1 cellular context compared by ENCODE assay signal in genomic region chr14:49634547-49635334, GRCh38.
TF ChIP-seq lines count a peak whose summit lies in the region.

Gene DNAAF2 (minus strand): TSS chr14:49635244. CDS start chr14:49635149, 95 bp downstream.

TF ChIP-seq in GM12878, 131 proteins besides CTCF, POLR2A, EP300 and RAD21 (continued from another document):
- TF ChIP-seq ZBTB40 (IDR thresholded peaks at IDR 0.05; ENCODE audit: borderline replicate concordance) (0 out of 2 replicates have a peak, but pooled peaks have one; percentile 40), SP1 (IDR thresholded peaks at IDR 0.05; ENCODE audit: low read depth, low read length) (no peak), NR2F1 (conservative IDR thresholded peaks at IDR 0.05) (peak; percentile 10; the same call in 1 of the 2 replicates), POU2F2 (IDR thresholded peaks at IDR 0.05; ENCODE audit: borderline replicate concordance, low read depth, low read length) (0 out of 3 replicates have a peak, but pooled peaks have one; percentile 1), CREM (IDR thresholded peaks at IDR 0.05; ENCODE audit: low read depth) (peak; percentile 11; the same call in 1 of the 2 replicates), HSF1 (IDR thresholded peaks at IDR 0.05; ENCODE audit: low read depth, low read length) (no peak), USF1 (IDR thresholded peaks at IDR 0.05; ENCODE audit: borderline replicate concordance, extremely low read length, insufficient read depth, low read depth, low read length) (no peak), IKZF1 (conservative IDR thresholded peaks at IDR 0.05) (peak; percentile 93), BHLHE40 (IDR thresholded peaks at IDR 0.05; ENCODE audit: borderline replicate concordance in 1 of 2, low read depth in 2 of 2, low read length in 1 of 2) (peak in 1 of 2 experiments; percentile 72; a peak in 2 of 4 replicates), LARP7 (IDR thresholded peaks at IDR 0.05) (peak; percentile 59), PML (IDR thresholded peaks at IDR 0.05; ENCODE audit: low read length) (no peak), PBX3 (IDR thresholded peaks at IDR 0.05; ENCODE audit: insufficient replicate concordance, low read depth, low read length) (no peak), BMI1 (IDR thresholded peaks at IDR 0.05; ENCODE audit: borderline replicate concordance) (peak; percentile 96), DPF2 (IDR thresholded peaks at IDR 0.05) (peak; percentile 13; the same call in 1 of the 2 replicates), MYC (IDR thresholded peaks at IDR 0.05; ENCODE audit: insufficient read depth, insufficient read length, insufficient replicate concordance, low read length, severe bottlenecking) (peak; percentile 21), HDGF (IDR thresholded peaks at IDR 0.05) (peak; percentile 88), SIN3A (IDR thresholded peaks at IDR 0.05; ENCODE audit: low read depth, low read length) (peak; percentile 83), ZNF687 (IDR thresholded peaks at IDR 0.05) (peak; percentile 47; the same call in 1 of the 2 replicates), MXI1 (IDR thresholded peaks at IDR 0.05; ENCODE audit: low read depth, low read length) (peak; percentile 92)
TF ChIP-seq in GM12878: peak in this region for 16.
